In the genomic region with DNA sequence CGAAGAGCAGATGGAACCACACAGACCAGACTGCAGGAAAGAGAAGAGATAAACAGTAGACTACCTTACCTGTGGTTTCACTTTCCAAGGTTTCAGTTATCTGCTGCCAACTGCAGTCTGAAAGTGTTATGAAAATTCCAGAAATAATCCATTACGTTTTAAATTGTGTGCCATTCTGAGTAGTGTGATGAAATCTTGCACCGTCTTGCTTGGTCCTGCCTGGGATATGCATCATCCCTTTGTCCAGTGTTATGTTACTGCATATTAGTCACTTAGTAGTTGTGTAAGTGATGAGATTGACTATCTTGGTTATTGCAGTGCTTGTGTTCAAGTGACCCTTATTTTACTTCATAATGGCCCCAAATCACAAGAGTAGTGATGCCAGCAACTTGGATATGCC, we compare ENCODE assay signal across 18 cellular contexts. TPM values are rescaled to one million over a fixed set of nuclear protein-coding genes. Genes with fewer than 3 reads are reported as not detected.
DNase-seq lines count a peak whose midpoint lies in the region; ATAC-seq and TF ChIP-seq lines count a peak whose summit lies in the region.
"Had no signal": no experiment of that assay in that cellular context is flagged by ENCODE, and none has a peak within 500 bp of the region (broad histone marks: within the 10 kb centered on the region; RNA-seq: fewer than 3 reads in every experiment).

No MANE protein-coding gene starts in this region.

- in situ Hi-C loops in KBM-7 (cut with MboI; ENCODE audit: low pct_unique_long_range_greater_than_20kb, low sequenced_read_pairs), result no loop called here

- POLR2A ChIA-PET in WTC11 (lab: Charles Lee), result no interaction called here

- H3K4me3 Mint-ChIP-seq in WTC11, result no peak overlapping the region
- H3K4me3 Mint-ChIP-seq: activated CD4-positive, alpha-beta memory T cell treated with anti-CD3 and anti-CD28 coated beads for 36 hours; activated T-helper 1 cell treated with anti-CD3 and anti-CD28 coated beads, Interleukin-12 subunit alpha, Interleukin-12 subunit beta, Interleukin-2, Interleukin-4 antibody, amounts not matched to agents 30 ng/mL and 10 ng/mL and 1 ng/mL, durations not matched to agents 14 hours and 24 hours and 36 hours; natural killer cell treated with Interleukin-12 subunit alpha and Interleukin-12 subunit beta and Interleukin-15 and Interleukin-18, amount 100 ng/mL, for 72 hours had no signal

- CTCF ChIA-PET in WTC11 (lab: Charles Lee), result no interaction called here

- DNase-seq in Daoy (ENCODE audit: low read depth) (peak; percentile 5), LHCN-M2 (ENCODE audit: low read depth) (peak; percentile 67), cerebellar cortex (ENCODE audit: low spot score) (peak; percentile 35), iris pigment epithelial cell (ENCODE audit: low read depth) (peak; percentile 42), HuH-7 (ENCODE audit: low spot score) (no peak), WTC11 (ENCODE audit: low spot score) (no peak), KBM-7 (no peak)
- no peak for DNase-seq in stimulated activated naive CD8-positive, alpha-beta T cell treated with anti-CD3 and anti-CD28 coated beads, Interleukin-15, Interleukin-2, amounts not matched to agents 100 U/mL and 50 U/mL, for 24 hours
- DNase-seq: activated CD4-positive, alpha-beta memory T cell treated with anti-CD3 and anti-CD28 coated beads for 36 hours; AML-193; anterior cingulate cortex; dermis blood vessel endothelial cell; foreskin melanocyte; NCI-H187 treated with DMSO at 0.1 percent for 48 hours; NCI-H524 treated with DMSO at 0.1 percent for 48 hours; PC-9 had no signal

- H3K4me1 Mint-ChIP-seq in WTC11, result no peaks in the 10 kb centered on the region

- no peaks in the 10 kb centered on the region for H3K27me3 Mint-ChIP-seq in WTC11 (ENCODE audit: low read depth)
- H3K27me3 Mint-ChIP-seq: activated CD4-positive, alpha-beta memory T cell treated with anti-CD3 and anti-CD28 coated beads for 36 hours had no signal

- no peak overlapping the region for H3K27ac Mint-ChIP-seq in WTC11
- H3K27ac Mint-ChIP-seq: activated CD4-positive, alpha-beta memory T cell treated with anti-CD3 and anti-CD28 coated beads for 36 hours; activated T-helper 1 cell treated with anti-CD3 and anti-CD28 coated beads, Interleukin-12 subunit alpha, Interleukin-12 subunit beta, Interleukin-2, Interleukin-4 antibody, amounts not matched to agents 30 ng/mL and 10 ng/mL and 1 ng/mL, durations not matched to agents 14 hours and 24 hours and 36 hours; natural killer cell treated with Interleukin-12 subunit alpha and Interleukin-12 subunit beta and Interleukin-15 and Interleukin-18, amount 100 ng/mL, for 72 hours had no signal

- no peaks in the 10 kb centered on the region for H3K9me3 Mint-ChIP-seq in WTC11
- H3K9me3 Mint-ChIP-seq: activated CD4-positive, alpha-beta memory T cell treated with anti-CD3 and anti-CD28 coated beads for 36 hours; activated T-helper 1 cell treated with anti-CD3 and anti-CD28 coated beads, Interleukin-12 subunit alpha, Interleukin-12 subunit beta, Interleukin-2, Interleukin-4 antibody, amounts not matched to agents 30 ng/mL and 10 ng/mL and 1 ng/mL, durations not matched to agents 14 hours and 24 hours and 36 hours; natural killer cell treated with Interleukin-12 subunit alpha and Interleukin-12 subunit beta and Interleukin-15 and Interleukin-18, amount 100 ng/mL, for 72 hours had no signal

- no peak for ATAC-seq in stimulated activated naive CD8-positive, alpha-beta T cell treated with anti-CD3 and anti-CD28 coated beads, Interleukin-15, Interleukin-2, amounts not matched to agents 100 U/mL and 50 U/mL, for 24 hours
- ATAC-seq in WTC11, result no peak
- ATAC-seq: natural killer cell treated with Interleukin-12 subunit alpha and Interleukin-12 subunit beta and Interleukin-15 and Interleukin-18, amount 100 ng/mL, for 72 hours had no signal

- H3K36me3 Mint-ChIP-seq in WTC11, result no peaks in the 10 kb centered on the region
- H3K36me3 Mint-ChIP-seq: activated CD4-positive, alpha-beta memory T cell treated with anti-CD3 and anti-CD28 coated beads for 36 hours; natural killer cell treated with Interleukin-12 subunit alpha and Interleukin-12 subunit beta and Interleukin-15 and Interleukin-18, amount 100 ng/mL, for 72 hours had no signal

- no peak for TF ChIP-seq CTCF in WTC11 (IDR thresholded peaks at IDR 0.05)

TF ChIP-seq in WTC11, 78 proteins besides CTCF, POLR2A, EP300 and RAD21:
- no peak for TF ChIP-seq JAZF1 (CRISPR knock-in tag; IDR thresholded peaks at IDR 0.05)
- TF ChIP-seq JUN (CRISPR knock-in tag; IDR thresholded peaks at IDR 0.05), result no peak
- TF ChIP-seq RORB (CRISPR knock-in tag; IDR thresholded peaks at IDR 0.05), result no peak
- no peak for TF ChIP-seq EMX1 (CRISPR knock-in tag; IDR thresholded peaks at IDR 0.05)

RNA-seq across cellular contexts. Expression of a gene that starts 33.9 kb away (rescaled TPM):
- 5.0 and 11.1 TPM in 2 replicates for total RNA-seq in Daoy (2014; rRNA removed; shearing (Covaris generic))
- 2.9 and 6.2 TPM in 2 replicates for total RNA-seq in LHCN-M2 (2014; rRNA removed)
- 3.1 TPM for polyA plus RNA-seq in LHCN-M2 (2012)
- 6.0 to 9.1 TPM (median 7.6 TPM) in 3 replicates for total RNA-seq in WTC11 (2021)

Comparison
In these comparisons a context has a peak if more than half of its experiments do, and no peak if none do; other contexts are left out.
1. DNase-seq: peak in Daoy (single experiment), LHCN-M2 (single experiment), cerebellar cortex (single experiment) and iris pigment epithelial cell (single experiment); none in stimulated activated naive CD8-positive, alpha-beta T cell treated with anti-CD3 and anti-CD28 coated beads, Interleukin-15, Interleukin-2, amounts not matched to agents 100 U/mL and 50 U/mL, for 24 hours (single experiment), HuH-7 (single experiment), WTC11 (single experiment) and KBM-7 (single experiment).